ENCODE assay signal across 22 cellular contexts in genomic region chr1:22627331-22627730, GRCh38. TPM values are rescaled to one million over a fixed set of nuclear protein-coding genes. Genes with fewer than 3 reads are reported as not detected.
DNase-seq lines count a peak whose midpoint lies in the region; FAIRE-seq and TF ChIP-seq lines count a peak whose summit lies in the region.
"Had no signal": no experiment of that assay in that cellular context is flagged by ENCODE, and none has a peak within 500 bp of the region (broad histone marks: within the 10 kb centered on the region; RNA-seq: fewer than 3 reads in every experiment).

No MANE protein-coding gene starts in this region.

- DNase-seq in NCI-H146 (lab: John Stamatoyannopoulos, UW) (peak; percentile 50), NCI-H146 treated with DMSO at 0.1 percent for 48 hours (lab: John Stamatoyannopoulos, UW; ENCODE audit: unreplicated experiment) (no peak), NCI-H2081 (lab: John Stamatoyannopoulos, UW) (peak; percentile 64 to 83), NCI-H510A treated with DMSO at 0.1 percent for 48 hours (lab: John Stamatoyannopoulos, UW) (peak; percentile 72), H1 (ENCODE audit: low read depth in 1 of 2, low spot score in 2 of 2) (no peak), A172 (ENCODE audit: low spot score) (no peak), mammary epithelial cell (no peak)
- DNase-seq: Calu3; CD4-positive, alpha-beta T cell; DND-41; MM.1S; NCI-H1105; NCI-H187 treated with DMSO at 0.1 percent for 48 hours; NCI-H2227 treated with DMSO at 0.1 percent for 48 hours; NCI-H526 treated with DMSO at 0.1 percent for 48 hours; T-helper 17 cell had no signal

- H2AK5ac ChIP-seq in H1 (ENCODE audit: low read depth, low read length): no peak overlapping the region

- no peak overlapping the region for H3K4ac ChIP-seq in H1 (replicated peaks; ENCODE audit: insufficient read length, low read depth, low read length)

- H4K91ac ChIP-seq in H1 (replicated peaks; ENCODE audit: insufficient read length, low read length): no peak overlapping the region

- H3K56ac ChIP-seq in H1 (replicated peaks; ENCODE audit: insufficient read length, low read depth, low read length): no peak overlapping the region

- intact Hi-C loops in mammary epithelial cell (cut with micrococcal nuclease): loop anchor here (5.0 kb wide), 1 partner anchor 185 kb away; no protein-coding TSS in a partner anchor

- H3K4me1 ChIP-seq in H1 (replicated peaks in 1 of 4; ENCODE audit: control insufficient read depth in 3 of 4, insufficient read depth in 4 of 4, low read length in 3 of 4) (peaks cover 6 to 33% (median 21%) of the 10 kb centered on the region in 4 experiments), mammary epithelial cell (ENCODE audit: insufficient read depth, low read length) (no peaks in the 10 kb centered on the region)

- no peaks in the 10 kb centered on the region for H3K36me3 ChIP-seq in H1 (ENCODE audit: control insufficient read depth in 2 of 4, insufficient read depth in 4 of 4, low read length in 3 of 4)
- no peaks in the 10 kb centered on the region for H3K36me3 ChIP-seq in mammary epithelial cell (ENCODE audit: insufficient read depth, low read length)

- no peak for TF ChIP-seq POLR2A in H1 (IDR thresholded peaks at IDR 0.05; ENCODE audit: control extremely low read depth in 1 of 2, low read depth in 2 of 2, low read length in 2 of 2)

- peaks cover 0 to 3% of the 10 kb centered on the region in 2 experiments for H4K20me1 ChIP-seq in H1 (replicated peaks in 1 of 2; ENCODE audit: control insufficient read depth in 1 of 2, insufficient read depth in 2 of 2, low read length in 2 of 2)
- no peaks in the 10 kb centered on the region for H4K20me1 ChIP-seq in mammary epithelial cell (ENCODE audit: insufficient read depth, low read length)

- no peak for FAIRE-seq in H1 (lab: Jason Lieb, UNC)
- FAIRE-seq: A204.1, H54 had no signal

- no TSS peak for BruUV-seq in mammary epithelial cell (replicated peaks; lab: Mats Ljungman, UMichigan)

- H3K27me3 ChIP-seq in H1 (replicated peaks in 1 of 4; ENCODE audit: control insufficient read depth in 3 of 4, extremely low read depth in 1 of 4, insufficient read depth in 3 of 4, low read length in 3 of 4) (no peaks in the 10 kb centered on the region), mammary epithelial cell (ENCODE audit: insufficient read depth, low read length) (peaks cover 3% of the 10 kb centered on the region)

- no peak overlapping the region for H2BK12ac ChIP-seq in H1 (ENCODE audit: low read depth, low read length)

- H3K9me3 ChIP-seq in H1 (ENCODE audit: insufficient read depth in 2 of 2, low read depth in 1 of 2, low read length in 1 of 2) (no peaks in the 10 kb centered on the region), mammary epithelial cell (replicated peaks; ENCODE audit: insufficient read depth, low read length) (no peaks in the 10 kb centered on the region)

- dilution Hi-C loops in mammary epithelial cell (cut with HindIII; ENCODE audit: low sequenced_read_pairs): no loop called here

- TF ChIP-seq EP300 in H1 (IDR thresholded peaks at IDR 0.05; ENCODE audit: borderline replicate concordance in 1 of 2, low read depth in 2 of 2, low read length in 2 of 2): no peak

- no peak overlapping the region for H3K9ac ChIP-seq in H1 (replicated peaks in 1 of 4; ENCODE audit: extremely low read depth in 1 of 4, low read depth in 3 of 4, low read length in 3 of 4)
- no peak overlapping the region for H3K9ac ChIP-seq in mammary epithelial cell (ENCODE audit: insufficient read depth, low read length)

- POLR2A ChIA-PET in H1 (lab: Charles Lee; ENCODE audit: partially characterized antibody): interaction anchor here (1.6 kb wide), 1 partner anchor 12 kb away, joined by 4 read pairs; no protein-coding TSS in a partner anchor

- H3K79me1 ChIP-seq in H1 (ENCODE audit: low read depth, low read length): no peaks in the 10 kb centered on the region

- H2BK5ac ChIP-seq in H1 (ENCODE audit: low read depth, low read length): no peak overlapping the region

- H3K4me3 ChIP-seq in H1 (ENCODE audit: extremely low read depth in 1 of 4, insufficient read depth in 2 of 4, low read depth in 3 of 4, low read length in 4 of 4): no peak overlapping the region
- H3K4me3 ChIP-seq in mammary epithelial cell (replicated peaks in 1 of 3; ENCODE audit: insufficient read depth in 1 of 3, low read depth in 2 of 3, low read length in 3 of 3): no peak overlapping the region

- no peaks in the 10 kb centered on the region; the same call in 1 of the 2 replicates for H3K23me2 ChIP-seq in H1 (ENCODE audit: low read depth, low read length)

- H3K79me2 ChIP-seq in H1 (ENCODE audit: control insufficient read depth in 1 of 2, insufficient read depth in 2 of 2, low read length in 2 of 2) (no peaks in the 10 kb centered on the region), mammary epithelial cell (ENCODE audit: insufficient read depth, low read length) (no peaks in the 10 kb centered on the region)

- H3K4me2 ChIP-seq in H1 (ENCODE audit: insufficient read depth in 1 of 2, low read depth in 2 of 2, low read length in 2 of 2) (no peak overlapping the region), mammary epithelial cell (ENCODE audit: insufficient read depth, low read depth, low read length) (no peak overlapping the region)

- H3K23ac ChIP-seq in H1 (ENCODE audit: insufficient read length): no peak overlapping the region

- no peak overlapping the region for H3K18ac ChIP-seq in H1 (ENCODE audit: extremely low read depth, low read length)

- H2AFZ ChIP-seq in H1 (ENCODE audit: low read length) (no peak overlapping the region), mammary epithelial cell (ENCODE audit: low read depth, low read length) (no peak overlapping the region)

- H2BK120ac ChIP-seq in H1 (replicated peaks; ENCODE audit: low read depth, low read length): no peak overlapping the region

- H3K27ac ChIP-seq in H1 (ENCODE audit: low read depth, low read length) (no peak overlapping the region), mammary epithelial cell (ENCODE audit: insufficient read depth, low read depth, low read length) (no peak overlapping the region)

- H2BK15ac ChIP-seq in H1 (ENCODE audit: low read length): no peak overlapping the region

- H3K14ac ChIP-seq in H1 (ENCODE audit: insufficient read length): no peak overlapping the region

- in situ Hi-C loops in mammary epithelial cell (cut with MboI; ENCODE audit: low sequenced_read_pairs in 2 of 2): no loop called here

- 81% methylated on average over 5 of the region's 5 CpGs; no CpG with 5 or more reads in 1 of the 2 experiments for WGBS in H1 (ENCODE audit: extremely low coverage in 1 of 2, insufficient coverage in 1 of 2, insufficient read length in 1 of 2, insufficient replicate concordance in 2 of 2, low coverage in 1 of 2, low lambda C conversion rate in 2 of 2, missing lambda C conversion rate in 1 of 2), 2 experiments
- 16% methylated on average over 4 of the region's 5 CpGs for WGBS in mammary epithelial cell (ENCODE audit: low coverage, missing lambda C conversion rate)

- no peak overlapping the region for H4K5ac ChIP-seq in H1 (ENCODE audit: insufficient read length, low read depth, low read length)

- H4K8ac ChIP-seq in H1 (ENCODE audit: extremely low read depth, insufficient read depth, low read length): peak overlapping the region; percentile 4; the same call in 1 of the 2 replicates

- no peak for TF ChIP-seq CTCF in H1 (IDR thresholded peaks at IDR 0.05; ENCODE audit: control extremely low read depth in 1 of 3, insufficient read depth in 1 of 3, low read depth in 1 of 3, low read length in 3 of 3)
- TF ChIP-seq CTCF in mammary epithelial cell (conservative IDR thresholded peaks at IDR 0.05 in 1 of 2, IDR thresholded peaks at IDR 0.05 in 1 of 2; ENCODE audit: extremely low read depth in 1 of 2, insufficient read depth in 1 of 2, low read depth in 1 of 2, low read length in 2 of 2): no peak

- TF ChIP-seq RAD21 in H1 (IDR thresholded peaks at IDR 0.05 in 1 of 2, conservative IDR thresholded peaks at IDR 0.05 in 1 of 2; ENCODE audit: low read depth in 2 of 2, low read length in 2 of 2): no peak

- CTCF ChIA-PET in H1 (lab: Charles Lee; ENCODE audit: partially characterized antibody) (interaction anchor here (1.4 to 1.7 kb wide), 2 partner anchors 15 to 20 kb away, joined by 4 read pairs; no protein-coding TSS in a partner anchor), mammary epithelial cell (lab: Charles Lee; ENCODE audit: low non-redundant PET) (no interaction called here)

- H2BK20ac ChIP-seq in H1 (ENCODE audit: low read length): no peak overlapping the region

RNA-seq across cellular contexts. Expression of gene C1QA, which starts 9.1 kb away (rescaled TPM):
- not detected in 2 replicates for total RNA-seq in H1 (2021; fragmentation: NEBNext Ultra II Directional; extraction: Animal tissue kit (Norgen Biotek cat#: 25700))
- polyA plus RNA-seq in H1 (2011; rRNA removed) (not detected in 2 replicates), mammary epithelial cell (not detected)
- not detected for polyA plus RNA-seq in H1 (2011; cell fraction: cytosol; rRNA removed)
- not detected for polyA plus RNA-seq in H1 (2011; cell fraction: nucleus; rRNA removed)
- polyA plus RNA-seq in H1 (2012, experiment 1 of 2): not detected in 4 replicates
- not detected for polyA plus RNA-seq in H1 (2012, experiment 2 of 2)
- not detected for polyA plus RNA-seq in H1 (2013, experiment 1 of 2)
- not detected for polyA plus RNA-seq in H1 (2013, experiment 2 of 2)
- polyA minus RNA-seq in H1 (2011; rRNA and poly(A)+ RNA removed): not detected in 2 replicates
- not detected for polyA minus RNA-seq in H1 (2011; cell fraction: cytosol; rRNA and poly(A)+ RNA removed)
- not detected for polyA minus RNA-seq in H1 (2011; cell fraction: nucleus; rRNA and poly(A)+ RNA removed)
- not detected in 2 replicates for total RNA-seq in A172 (2014; rRNA removed; shearing (Covaris generic))
- not detected for total RNA-seq in mammary epithelial cell
- not detected for polyA minus RNA-seq in mammary epithelial cell
- total RNA-seq: Calu3; CD4-positive, alpha-beta T cell; G401; LHCN-M2; SK-MEL-5; T-helper 17 cell had no signal
- polyA plus RNA-seq: BJ had no signal

RNA-seq across cellular contexts. Expression of gene C1QC, which starts 16.1 kb away (rescaled TPM):
- total RNA-seq in H1 (2021; fragmentation: NEBNext Ultra II Directional; extraction: Animal tissue kit (Norgen Biotek cat#: 25700)): not detected in 2 replicates
- not detected in 2 replicates for polyA plus RNA-seq in H1 (2011; rRNA removed)
- not detected for polyA plus RNA-seq in H1 (2011; cell fraction: cytosol; rRNA removed)
- polyA plus RNA-seq in H1 (2011; cell fraction: nucleus; rRNA removed): not detected
- not detected in 4 replicates for polyA plus RNA-seq in H1 (2012, experiment 1 of 2)
- not detected for polyA plus RNA-seq in H1 (2012, experiment 2 of 2)
- polyA plus RNA-seq in H1 (2013, experiment 1 of 2): not detected
- polyA plus RNA-seq in H1 (2013, experiment 2 of 2): not detected
- polyA minus RNA-seq in H1 (2011; rRNA and poly(A)+ RNA removed): not detected in 2 replicates
- polyA minus RNA-seq in H1 (2011; cell fraction: cytosol; rRNA and poly(A)+ RNA removed): not detected
- polyA minus RNA-seq in H1 (2011; cell fraction: nucleus; rRNA and poly(A)+ RNA removed): not detected
- not detected in 2 replicates for total RNA-seq in A172 (2014; rRNA removed; shearing (Covaris generic))
- total RNA-seq in mammary epithelial cell: not detected
- not detected for polyA plus RNA-seq in mammary epithelial cell
- not detected for polyA minus RNA-seq in mammary epithelial cell
- total RNA-seq: Calu3; CD4-positive, alpha-beta T cell; G401; LHCN-M2; SK-MEL-5; T-helper 17 cell had no signal
- polyA plus RNA-seq: BJ had no signal

RNA-seq across cellular contexts. Expression of gene C1QB, which starts 25.7 kb away (rescaled TPM):
- total RNA-seq in H1 (2021; fragmentation: NEBNext Ultra II Directional; extraction: Animal tissue kit (Norgen Biotek cat#: 25700)): not detected in 2 replicates
- not detected in 2 replicates for polyA plus RNA-seq in H1 (2011; rRNA removed)
- not detected for polyA plus RNA-seq in H1 (2011; cell fraction: cytosol; rRNA removed)
- not detected for polyA plus RNA-seq in H1 (2011; cell fraction: nucleus; rRNA removed)
- not detected in 4 replicates for polyA plus RNA-seq in H1 (2012, experiment 1 of 2)
- not detected for polyA plus RNA-seq in H1 (2012, experiment 2 of 2)
- not detected for polyA plus RNA-seq in H1 (2013, experiment 1 of 2)
- not detected for polyA plus RNA-seq in H1 (2013, experiment 2 of 2)
- not detected in 2 replicates for polyA minus RNA-seq in H1 (2011; rRNA and poly(A)+ RNA removed)
- not detected for polyA minus RNA-seq in H1 (2011; cell fraction: cytosol; rRNA and poly(A)+ RNA removed)
- polyA minus RNA-seq in H1 (2011; cell fraction: nucleus; rRNA and poly(A)+ RNA removed): not detected
- total RNA-seq in A172 (2014; rRNA removed; shearing (Covaris generic)): not detected in 2 replicates
- total RNA-seq in mammary epithelial cell: not detected
- polyA plus RNA-seq in mammary epithelial cell: not detected
- polyA minus RNA-seq in mammary epithelial cell: not detected
- total RNA-seq: Calu3; CD4-positive, alpha-beta T cell; G401; LHCN-M2; SK-MEL-5; T-helper 17 cell had no signal
- polyA plus RNA-seq: BJ had no signal

Comparison
In these comparisons a context has a peak if more than half of its experiments do, and no peak if none do; other contexts are left out.
1. DNase-seq: peak in NCI-H146 (single experiment), NCI-H2081 (2 of 2) and NCI-H510A treated with DMSO at 0.1 percent for 48 hours (single experiment); none in NCI-H146 treated with DMSO at 0.1 percent for 48 hours (single experiment), H1 (0 of 2), A172 (single experiment) and mammary epithelial cell (single experiment).